1 cellular context compared by ENCODE assay signal in genomic region chr17:66468241-66469087, GRCh38.
TF ChIP-seq lines count a peak whose summit lies in the region.

No MANE protein-coding gene starts in this region.

TF ChIP-seq in K562, 482 proteins besides CTCF, POLR2A, EP300 and RAD21 (continued from another document and continues in another):
- TF ChIP-seq, protein P1, sequence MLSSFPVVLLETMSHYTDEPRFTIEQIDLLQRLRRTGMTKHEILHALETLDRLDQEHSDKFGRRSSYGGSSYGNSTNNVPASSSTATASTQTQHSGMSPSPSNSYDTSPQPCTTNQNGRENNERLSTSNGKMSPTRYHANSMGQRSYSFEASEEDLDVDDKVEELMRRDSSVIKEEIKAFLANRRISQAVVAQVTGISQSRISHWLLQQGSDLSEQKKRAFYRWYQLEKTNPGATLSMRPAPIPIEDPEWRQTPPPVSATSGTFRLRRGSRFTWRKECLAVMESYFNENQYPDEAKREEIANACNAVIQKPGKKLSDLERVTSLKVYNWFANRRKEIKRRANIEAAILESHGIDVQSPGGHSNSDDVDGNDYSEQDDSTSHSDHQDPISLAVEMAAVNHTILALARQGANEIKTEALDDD (IDR thresholded peaks at IDR 0.05) = no peak; the same call in 1 of the 2 replicates
- TF ChIP-seq BCLAF1 (IDR thresholded peaks at IDR 0.05; ENCODE audit: borderline replicate concordance in 1 of 2, control insufficient read depth in 1 of 2, low read depth in 2 of 2, low read length in 1 of 2) (no peak), MLX (CRISPR knock-in tag; conservative IDR thresholded peaks at IDR 0.05) (no peak), TFE3 (CRISPR knock-in tag; IDR thresholded peaks at IDR 0.05) (peak; percentile 52), FOXP4 (CRISPR knock-in tag; IDR thresholded peaks at IDR 0.05; ENCODE audit: borderline replicate concordance) (no peak), NFE2L1 (tag; IDR thresholded peaks at IDR 0.05; ENCODE audit: borderline replicate concordance, low read depth) (no peak), ZBTB49 (CRISPR knock-in tag; IDR thresholded peaks at IDR 0.05; ENCODE audit: borderline replicate concordance) (no peak), ARID3B (CRISPR knock-in tag; IDR thresholded peaks at IDR 0.05; ENCODE audit: borderline replicate concordance) (no peak), ZBTB8A (IDR thresholded peaks at IDR 0.05; ENCODE audit: partially characterized antibody) (no peak), CBX3 (IDR thresholded peaks at IDR 0.05; ENCODE audit: borderline replicate concordance in 1 of 2, low read length in 2 of 2) (peak in 1 of 2 experiments; percentile 53; a peak in 1 of 3 replicates), SPI1 (IDR thresholded peaks at IDR 0.05; ENCODE audit: borderline replicate concordance, low read depth, low read length) (peak; percentile 56; the same call in 1 of the 2 replicates), ZNF134 (CRISPR knock-in tag; conservative IDR thresholded peaks at IDR 0.05) (no peak), ZNF184 (CRISPR knock-in tag; IDR thresholded peaks at IDR 0.05) (no peak), JUN (IDR thresholded peaks at IDR 0.05; ENCODE audit: borderline replicate concordance, low read depth, low read length) (no peak), JUN (CRISPR knock-in tag; IDR thresholded peaks at IDR 0.05; ENCODE audit: borderline replicate concordance) (no peak), ZBTB17 (CRISPR knock-in tag; IDR thresholded peaks at IDR 0.05) (no peak), SIX5 (IDR thresholded peaks at IDR 0.05; ENCODE audit: borderline replicate concordance in 1 of 2, insufficient read depth in 1 of 2, low read depth in 1 of 2, low read length in 2 of 2) (no peak), MAFF (IDR thresholded peaks at IDR 0.05; ENCODE audit: low read length) (no peak), CGGBP1 (CRISPR knock-in tag; IDR thresholded peaks at IDR 0.05) (no peak), RUNX1 (IDR thresholded peaks at IDR 0.05; ENCODE audit: low read depth) (no peak), FIP1L1 (IDR thresholded peaks at IDR 0.05; ENCODE audit: low read depth, low read length, poor library complexity, severe bottlenecking) (no peak), BDP1 (IDR thresholded peaks at IDR 0.05; ENCODE audit: insufficient read depth, insufficient read length) (no peak), EWSR1 (IDR thresholded peaks at IDR 0.05; ENCODE audit: borderline replicate concordance, low read depth, partially characterized antibody) (no peak), SIRT6 (IDR thresholded peaks at IDR 0.05; ENCODE audit: low read depth, low read length) (no peak), ZBTB5 (IDR thresholded peaks at IDR 0.05) (no peak)
- TF ChIP-seq, protein P2, sequence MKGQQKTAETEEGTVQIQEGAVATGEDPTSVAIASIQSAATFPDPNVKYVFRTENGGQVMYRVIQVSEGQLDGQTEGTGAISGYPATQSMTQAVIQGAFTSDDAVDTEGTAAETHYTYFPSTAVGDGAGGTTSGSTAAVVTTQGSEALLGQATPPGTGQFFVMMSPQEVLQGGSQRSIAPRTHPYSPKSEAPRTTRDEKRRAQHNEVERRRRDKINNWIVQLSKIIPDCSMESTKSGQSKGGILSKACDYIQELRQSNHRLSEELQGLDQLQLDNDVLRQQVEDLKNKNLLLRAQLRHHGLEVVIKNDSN (CRISPR knock-in tag; IDR thresholded peaks at IDR 0.05) = peak; percentile 82
- TF ChIP-seq, protein P3, sequence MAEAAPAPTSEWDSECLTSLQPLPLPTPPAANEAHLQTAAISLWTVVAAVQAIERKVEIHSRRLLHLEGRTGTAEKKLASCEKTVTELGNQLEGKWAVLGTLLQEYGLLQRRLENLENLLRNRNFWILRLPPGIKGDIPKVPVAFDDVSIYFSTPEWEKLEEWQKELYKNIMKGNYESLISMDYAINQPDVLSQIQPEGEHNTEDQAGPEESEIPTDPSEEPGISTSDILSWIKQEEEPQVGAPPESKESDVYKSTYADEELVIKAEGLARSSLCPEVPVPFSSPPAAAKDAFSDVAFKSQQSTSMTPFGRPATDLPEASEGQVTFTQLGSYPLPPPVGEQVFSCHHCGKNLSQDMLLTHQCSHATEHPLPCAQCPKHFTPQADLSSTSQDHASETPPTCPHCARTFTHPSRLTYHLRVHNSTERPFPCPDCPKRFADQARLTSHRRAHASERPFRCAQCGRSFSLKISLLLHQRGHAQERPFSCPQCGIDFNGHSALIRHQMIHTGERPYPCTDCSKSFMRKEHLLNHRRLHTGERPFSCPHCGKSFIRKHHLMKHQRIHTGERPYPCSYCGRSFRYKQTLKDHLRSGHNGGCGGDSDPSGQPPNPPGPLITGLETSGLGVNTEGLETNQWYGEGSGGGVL (CRISPR knock-in tag; IDR thresholded peaks at IDR 0.05) = no peak
- TF ChIP-seq, protein P4, sequence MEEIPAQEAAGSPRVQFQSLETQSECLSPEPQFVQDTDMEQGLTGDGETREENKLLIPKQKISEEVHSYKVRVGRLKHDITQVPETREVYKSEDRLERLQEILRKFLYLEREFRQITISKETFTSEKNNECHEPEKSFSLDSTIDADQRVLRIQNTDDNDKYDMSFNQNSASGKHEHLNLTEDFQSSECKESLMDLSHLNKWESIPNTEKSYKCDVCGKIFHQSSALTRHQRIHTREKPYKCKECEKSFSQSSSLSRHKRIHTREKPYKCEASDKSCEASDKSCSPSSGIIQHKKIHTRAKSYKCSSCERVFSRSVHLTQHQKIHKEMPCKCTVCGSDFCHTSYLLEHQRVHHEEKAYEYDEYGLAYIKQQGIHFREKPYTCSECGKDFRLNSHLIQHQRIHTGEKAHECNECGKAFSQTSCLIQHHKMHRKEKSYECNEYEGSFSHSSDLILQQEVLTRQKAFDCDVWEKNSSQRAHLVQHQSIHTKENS (CRISPR knock-in tag; IDR thresholded peaks at IDR 0.05) = no peak
